Comparison of ENCODE assay signal across 16 cellular contexts in the genomic region with DNA sequence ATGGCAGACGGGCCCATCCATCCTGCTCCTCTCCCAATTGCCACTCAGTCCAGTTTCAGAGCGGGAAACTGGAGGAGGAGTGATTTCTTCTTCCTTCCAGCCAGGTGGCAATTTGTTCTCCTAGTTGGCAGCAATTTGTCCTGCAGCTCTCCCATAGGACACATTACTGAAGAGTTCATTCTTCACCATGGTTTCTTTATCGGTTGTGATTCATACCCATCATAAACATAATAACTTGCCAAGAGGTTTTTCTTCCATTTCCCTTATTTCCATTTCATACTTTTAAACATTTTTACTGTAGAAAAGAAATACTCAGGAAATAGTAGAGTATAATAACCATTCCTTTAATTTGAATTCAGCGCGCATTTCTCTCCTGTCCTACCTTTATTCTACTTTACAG.
DNase-seq lines count a peak whose midpoint lies in the region; TF ChIP-seq lines count a peak whose summit lies in the region.
"Had no signal": no experiment of that assay in that cellular context is flagged by ENCODE, and none has a peak within 500 bp of the region (broad histone marks: within the 10 kb centered on the region; RNA-seq: fewer than 3 reads in every experiment).

No MANE protein-coding gene starts in this region.

- H3K9ac ChIP-seq in fibroblast of lung (ENCODE audit: insufficient read depth, low read length) = no peak overlapping the region
- no peak overlapping the region for H3K9ac ChIP-seq in GM23248

- H3K9me3 ChIP-seq in fibroblast of lung (ENCODE audit: control insufficient read depth, insufficient read depth, low read depth, low read length) (no peaks in the 10 kb centered on the region), osteoblast (ENCODE audit: low read depth, low read length) (no peaks in the 10 kb centered on the region), GM23248 (ENCODE audit: low read depth) (no peaks in the 10 kb centered on the region)
- H3K9me3 ChIP-seq: BE2C, HAP-1 had no signal

- no peak overlapping the region for H3K4me3 ChIP-seq in fibroblast of lung (replicated peaks in 1 of 4; ENCODE audit: control extremely low read depth in 1 of 4, insufficient read depth in 1 of 4, low read depth in 3 of 4, low read length in 4 of 4)
- H3K4me3 ChIP-seq in fibroblast of pulmonary artery (replicated peaks; ENCODE audit: low read depth, low read length) = no peak overlapping the region
- H3K4me3 ChIP-seq in osteoblast (ENCODE audit: insufficient read depth, low read length) = no peak overlapping the region
- no peak overlapping the region for H3K4me3 ChIP-seq in GM23248
- H3K4me3 ChIP-seq: HAP-1 had no signal

- DNase-seq in fibroblast of lung (ENCODE audit: low read depth in 2 of 2) = peak; percentile 5 to 15
- DNase-seq in fibroblast of pulmonary artery (ENCODE audit: low read depth) = peak; percentile 18
- peak; percentile 88 for DNase-seq in osteoblast (ENCODE audit: insufficient read length, low spot score, missing footprints)
- no peak for DNase-seq in SW 1271 (lab: John Stamatoyannopoulos, UW)
- no peak for DNase-seq in GM23248
- no peak for DNase-seq in HUDEP-2 (lab: John Stamatoyannopoulos, UW; ENCODE audit: unreplicated experiment in 76 of 76)
- DNase-seq: ACHN; BE2C; C1 segment of cervical spinal cord; CD4-positive, CD25-positive, alpha-beta regulatory T cell; CD8-positive, alpha-beta memory T cell; DMS 273 treated with DMSO at 0.1 percent for 48 hours; DMS53; DND-41; EL had no signal

- TF ChIP-seq CTCF in fibroblast of lung (conservative IDR thresholded peaks at IDR 0.05 in 1 of 2, IDR thresholded peaks at IDR 0.05 in 1 of 2; ENCODE audit: low read depth in 1 of 2, low read length in 2 of 2) (no peak), fibroblast of pulmonary artery (IDR thresholded peaks at IDR 0.05; ENCODE audit: low read length, missing control alignments) (no peak), osteoblast (IDR thresholded peaks at IDR 0.05; ENCODE audit: extremely low read depth, low read depth, low read length) (no peak)

- H3K4me1 ChIP-seq in fibroblast of lung (ENCODE audit: control insufficient read depth, extremely low read depth, insufficient read depth, low read length) = no peaks in the 10 kb centered on the region
- peaks cover 5% of the 10 kb centered on the region for H3K4me1 ChIP-seq in osteoblast (ENCODE audit: insufficient read depth, low read length)
- no peaks in the 10 kb centered on the region for H3K4me1 ChIP-seq in GM23248 (ENCODE audit: insufficient read depth)
- H3K4me1 ChIP-seq: BE2C, HAP-1 had no signal

- 83% methylated on average over 5 of the region's 5 CpGs for WGBS in GM23248 (ENCODE audit: low coverage in 1 of 2, low lambda C conversion rate in 2 of 2, missing lambda C conversion rate in 2 of 2), 2 experiments

- no peak overlapping the region for H3K27ac ChIP-seq in fibroblast of lung (ENCODE audit: insufficient read depth, low read length)
- no peak overlapping the region for H3K27ac ChIP-seq in osteoblast (ENCODE audit: low read depth, low read length)
- no peak overlapping the region for H3K27ac ChIP-seq in GM23248

- H3K36me3 ChIP-seq in fibroblast of lung (ENCODE audit: control insufficient read depth, insufficient read depth, low read length) = no peaks in the 10 kb centered on the region
- H3K36me3 ChIP-seq in osteoblast (ENCODE audit: insufficient read depth, low read length) = no peaks in the 10 kb centered on the region
- H3K36me3 ChIP-seq in GM23248 (ENCODE audit: low read depth) = no peaks in the 10 kb centered on the region
- H3K36me3 ChIP-seq: BE2C, HAP-1 had no signal

- H4K20me1 ChIP-seq in fibroblast of lung (ENCODE audit: control insufficient read depth, extremely low read depth, insufficient read depth, low read length) = no peaks in the 10 kb centered on the region
- no peaks in the 10 kb centered on the region for H4K20me1 ChIP-seq in osteoblast (ENCODE audit: insufficient read depth, low read length)
- H4K20me1 ChIP-seq in GM23248 (ENCODE audit: insufficient read depth) = no peaks in the 10 kb centered on the region

- H3K4me2 ChIP-seq in fibroblast of lung (ENCODE audit: extremely low read depth, insufficient read depth, low read length) (no peak overlapping the region), osteoblast (ENCODE audit: insufficient read depth, low read length) (peak overlapping the region; percentile 3), GM23248 (ENCODE audit: unreplicated experiment) (no peak overlapping the region)

- H3K27me3 ChIP-seq in fibroblast of lung (ENCODE audit: control insufficient read depth, insufficient read depth, low read length) (no peaks in the 10 kb centered on the region), osteoblast (ENCODE audit: insufficient read depth, low read length) (no peaks in the 10 kb centered on the region), GM23248 (replicated peaks; ENCODE audit: insufficient read depth) (no peaks in the 10 kb centered on the region)
- H3K27me3 ChIP-seq: BE2C had no signal

- H3K9me2 ChIP-seq in GM23248 (ENCODE audit: insufficient read depth) = no peaks in the 10 kb centered on the region

- H2AFZ ChIP-seq in fibroblast of lung (ENCODE audit: low read length) (no peak overlapping the region), osteoblast (ENCODE audit: low read length) (no peak overlapping the region), GM23248 (no peak overlapping the region)

- H3K79me2 ChIP-seq in fibroblast of lung (ENCODE audit: control insufficient read depth, insufficient read depth, low read length) (no peaks in the 10 kb centered on the region), osteoblast (ENCODE audit: insufficient read depth, low read length) (no peaks in the 10 kb centered on the region), GM23248 (ENCODE audit: insufficient read depth) (no peaks in the 10 kb centered on the region)

- in situ Hi-C loops in GM23248 (cut with MboI) = no loop called here

- no peaks in the 10 kb centered on the region for H3F3A ChIP-seq in GM23248 (ENCODE audit: insufficient read depth)

Comparison
In these comparisons a context has a peak if more than half of its experiments do, and no peak if none do; other contexts are left out.
1. DNase-seq: peak in fibroblast of lung (2 of 2), fibroblast of pulmonary artery (single experiment) and osteoblast (single experiment); none in SW 1271 (0 of 2), GM23248 (single experiment) and HUDEP-2 (0 of 76).